ENCODE assay signal across 9 cellular contexts in genomic region chr9:2228132-2228531, GRCh38.
DNase-seq lines count a peak whose midpoint lies in the region; ATAC-seq and TF ChIP-seq lines count a peak whose summit lies in the region.
"Had no signal": no experiment of that assay in that cellular context is flagged by ENCODE, and none has a peak within 500 bp of the region (broad histone marks: within the 10 kb centered on the region; RNA-seq: fewer than 3 reads in every experiment).

No MANE protein-coding gene starts in this region.

- no peak overlapping the region for H3K4me3 ChIP-seq in mucosa of descending colon
- H3K4me3 ChIP-seq: skin epidermis had no signal

- ATAC-seq in activated CD4-positive, alpha-beta T cell treated with anti-CD3 and anti-CD28 coated beads for 36 hours = no peak
- ATAC-seq in mucosa of descending colon (peak; percentile 49), HG02798 (IDR thresholded peaks at IDR 0.05; ENCODE audit: poor library complexity, unreplicated experiment) (no peak)

- no peaks in the 10 kb centered on the region for H3K27me3 Mint-ChIP-seq in activated CD4-positive, alpha-beta T cell treated with anti-CD3 and anti-CD28 coated beads for 36 hours
- peaks cover 4% of the 10 kb centered on the region for H3K27me3 Mint-ChIP-seq in brain

- TF ChIP-seq CTCF in brain (conservative IDR thresholded peaks at IDR 0.05) = peak; percentile 40 to 47
- no peak for TF ChIP-seq CTCF in mucosa of descending colon (IDR thresholded peaks at IDR 0.05)

- peak; percentile 59 for DNase-seq in activated CD4-positive, alpha-beta T cell treated with anti-CD3 and anti-CD28 coated beads for 36 hours
- no peak for DNase-seq in activated CD4-positive, alpha-beta T cell treated with anti-CD3 and anti-CD28 coated beads, Interleukin-2, amount 50 U/mL, for 1 hour
- DNase-seq in NCI-H1092 (lab: John Stamatoyannopoulos, UW) (peak; percentile 12), mucosa of descending colon (peak in 2 of 3 donors; percentile 50 to 57), NCI-H2107 (lab: John Stamatoyannopoulos, UW) (no peak), SHP77 treated with DMSO at 0.1 percent for 48 hours (lab: John Stamatoyannopoulos, UW) (no peak)

- no peak overlapping the region for H3K27ac Mint-ChIP-seq in activated CD4-positive, alpha-beta T cell treated with anti-CD3 and anti-CD28 coated beads for 36 hours
- H3K27ac Mint-ChIP-seq in brain = peak overlapping the region in 3 of 5 experiments; percentile 35 to 82 (median 81)

- no peaks in the 10 kb centered on the region for H3K36me3 ChIP-seq in mucosa of descending colon (ENCODE audit: low read depth)

- no peaks in the 10 kb centered on the region for H3K4me1 ChIP-seq in mucosa of descending colon (ENCODE audit: low read depth)

- no peaks in the 10 kb centered on the region for H3K36me3 Mint-ChIP-seq in activated CD4-positive, alpha-beta T cell treated with anti-CD3 and anti-CD28 coated beads for 36 hours (ENCODE audit: low read depth)
- H3K36me3 Mint-ChIP-seq in brain = no peaks in the 10 kb centered on the region

- POLR2A ChIA-PET in activated CD4-positive, alpha-beta T cell treated with anti-CD3 and anti-CD28 coated beads for 36 hours (lab: Charles Lee) = no interaction called here

- H3K4me1 Mint-ChIP-seq in activated CD4-positive, alpha-beta T cell treated with anti-CD3 and anti-CD28 coated beads for 36 hours = no peaks in the 10 kb centered on the region
- peaks cover 30% of the 10 kb centered on the region for H3K4me1 Mint-ChIP-seq in brain

- peaks cover 3% of the 10 kb centered on the region for H3K9me3 Mint-ChIP-seq in activated CD4-positive, alpha-beta T cell treated with anti-CD3 and anti-CD28 coated beads for 36 hours (ENCODE audit: low read depth)
- peaks cover 0 to 6% (median under 1%) of the 10 kb centered on the region in 5 experiments for H3K9me3 Mint-ChIP-seq in brain

- no peak overlapping the region for H3K4me3 Mint-ChIP-seq in activated CD4-positive, alpha-beta T cell treated with anti-CD3 and anti-CD28 coated beads for 36 hours
- H3K4me3 Mint-ChIP-seq in brain = no peak overlapping the region

- CTCF ChIA-PET in activated CD4-positive, alpha-beta T cell treated with anti-CD3 and anti-CD28 coated beads for 36 hours (lab: Charles Lee) = no interaction called here

- intact Hi-C loops in activated CD4-positive, alpha-beta T cell treated with anti-CD3 and anti-CD28 coated beads for 36 hours (cut with DNase I, micrococcal nuclease) = no loop called here
- intact Hi-C loops in mucosa of descending colon (cut with DNase I, micrococcal nuclease) = no loop called here

- H3K9me3 ChIP-seq in mucosa of descending colon = no peaks in the 10 kb centered on the region

Comparison
In these comparisons a context has a peak if more than half of its experiments do, and no peak if none do; other contexts are left out.
1. DNase-seq: peak in activated CD4-positive, alpha-beta T cell treated with anti-CD3 and anti-CD28 coated beads for 36 hours (single experiment), NCI-H1092 (single experiment) and mucosa of descending colon (2 of 3); none in activated CD4-positive, alpha-beta T cell treated with anti-CD3 and anti-CD28 coated beads, Interleukin-2, amount 50 U/mL, for 1 hour (single experiment), NCI-H2107 (single experiment) and SHP77 treated with DMSO at 0.1 percent for 48 hours (single experiment).